ENCODE assay signal across 17 cellular contexts in the genomic region with DNA sequence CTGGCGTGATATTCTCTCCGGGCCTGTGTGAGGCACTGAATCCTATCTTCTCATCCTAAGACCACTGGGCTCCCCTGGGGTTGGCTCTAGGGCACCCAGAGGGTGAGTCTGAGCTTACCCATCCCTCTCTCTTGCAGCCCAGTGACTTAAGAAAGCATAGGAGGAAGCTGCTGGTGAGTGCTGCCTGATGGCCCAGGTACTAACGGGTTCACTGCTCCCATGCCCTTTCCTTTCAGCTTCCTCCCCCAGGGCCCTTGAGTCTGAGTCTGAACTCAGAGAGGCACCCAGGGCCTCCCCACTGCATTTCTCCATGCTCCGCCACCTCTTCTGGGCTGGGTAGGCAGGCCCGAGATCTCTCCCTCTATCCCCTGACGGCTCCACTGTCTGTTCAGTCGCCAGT. TPM values are rescaled to one million over a fixed set of nuclear protein-coding genes. Genes with fewer than 3 reads are reported as not detected.
DNase-seq lines count a peak whose midpoint lies in the region; ATAC-seq and TF ChIP-seq lines count a peak whose summit lies in the region.
"Had no signal": no experiment of that assay in that cellular context is flagged by ENCODE, and none has a peak within 500 bp of the region (broad histone marks: within the 10 kb centered on the region; RNA-seq: fewer than 3 reads in every experiment).

No MANE protein-coding gene starts in this region.

- H3K9me3 Mint-ChIP-seq in GM23338 (no peaks in the 10 kb centered on the region), nephron progenitor cell (peaks cover 3% of the 10 kb centered on the region)
- no peaks in the 10 kb centered on the region for H3K9me3 Mint-ChIP-seq in stimulated activated naive B cell treated with anti-CD40 and anti-IgM and Interleukin-4, amounts not matched to agents 10 μg/mL and 1 μg/mL and 100 μg/mL, for 72 hours
- no peaks in the 10 kb centered on the region for H3K9me3 Mint-ChIP-seq in activated CD4-positive, alpha-beta memory T cell treated with anti-CD3 and anti-CD28 coated beads for 36 hours
- H3K9me3 Mint-ChIP-seq: CD8-positive, alpha-beta T cell had no signal

- H3K36me3 ChIP-seq in GM23338 (ENCODE audit: insufficient read depth) (no peaks in the 10 kb centered on the region), upper lobe of left lung (no peaks in the 10 kb centered on the region)

- ATAC-seq in GM23338 (no peak), upper lobe of left lung (ENCODE audit: low FRiP score in 2 of 2) (no peak)
- peak; percentile 54 to 62 for ATAC-seq in stimulated activated naive B cell treated with anti-CD40 and anti-IgM and Interleukin-4, amounts not matched to agents 10 μg/mL and 1 μg/mL and 100 μg/mL, for 72 hours (replicated peaks)
- ATAC-seq: CD8-positive, alpha-beta T cell had no signal

- TF ChIP-seq CTCF in GM23338 (conservative IDR thresholded peaks at IDR 0.05; ENCODE audit: low read depth in 2 of 2) (no peak), nephron progenitor cell (IDR thresholded peaks at IDR 0.05) (no peak), upper lobe of left lung (IDR thresholded peaks at IDR 0.05) (no peak)

- no peaks in the 10 kb centered on the region for H3K9me2 ChIP-seq in GM23338 (ENCODE audit: insufficient read depth)

- H3F3A ChIP-seq in GM23338 (replicated peaks; ENCODE audit: low read depth): peaks cover 14% of the 10 kb centered on the region; the same call in 1 of the 2 replicates

- no peak for DNase-seq in GM23338 (ENCODE audit: low spot score)
- peak; percentile 38 for DNase-seq in kidney glomerular epithelial cell (lab: John Stamatoyannopoulos, UW)
- no peak for DNase-seq in nephron progenitor cell
- no peak for DNase-seq in stimulated activated naive B cell treated with anti-CD40 and anti-IgM and Interleukin-4, amounts not matched to agents 10 μg/mL and 1 μg/mL and 100 μg/mL, for 72 hours
- DNase-seq in NCI-H526 treated with DMSO at 0.1 percent for 48 hours (lab: John Stamatoyannopoulos, UW): no peak
- DNase-seq in upper lobe of left lung: no peak
- no peak for DNase-seq in activated CD4-positive, alpha-beta memory T cell treated with anti-CD3 and anti-CD28 coated beads for 36 hours
- DNase-seq: AML-193; Calu3; CD8-positive, alpha-beta T cell; DMS79 treated with DMSO at 0.1 percent for 48 hours; GF-D8; HCEC 1CT had no signal

- no peak for TF ChIP-seq POLR2A in upper lobe of left lung (IDR thresholded peaks at IDR 0.05)

- H3K4me3 Mint-ChIP-seq in GM23338 (no peak overlapping the region), nephron progenitor cell (peak overlapping the region; percentile 42)
- no peak overlapping the region for H3K4me3 Mint-ChIP-seq in stimulated activated naive B cell treated with anti-CD40 and anti-IgM and Interleukin-4, amounts not matched to agents 10 μg/mL and 1 μg/mL and 100 μg/mL, for 72 hours
- no peak overlapping the region for H3K4me3 Mint-ChIP-seq in activated CD4-positive, alpha-beta memory T cell treated with anti-CD3 and anti-CD28 coated beads for 36 hours
- H3K4me3 Mint-ChIP-seq: CD8-positive, alpha-beta T cell had no signal

- CTCF ChIA-PET in activated CD4-positive, alpha-beta memory T cell treated with anti-CD3 and anti-CD28 coated beads for 36 hours (lab: Charles Lee): interaction anchor here (4.2 to 4.4 kb wide), 2 partner anchors 16 kb away, joined by 21 to 30 read pairs; no protein-coding TSS in a partner anchor

- H3K27me3 ChIP-seq in GM23338 (ENCODE audit: insufficient read depth) (no peaks in the 10 kb centered on the region), upper lobe of left lung (no peaks in the 10 kb centered on the region)

- intact Hi-C loops in activated CD4-positive, alpha-beta memory T cell treated with anti-CD3 and anti-CD28 coated beads for 36 hours (cut with micrococcal nuclease): no loop called here

- no peaks in the 10 kb centered on the region for H3K9me3 ChIP-seq in upper lobe of left lung
- H3K9me3 ChIP-seq: A549 had no signal

- H3K27ac ChIP-seq in GM23338 (ENCODE audit: low read depth) (no peak overlapping the region), upper lobe of left lung (no peak overlapping the region)
- H3K27ac ChIP-seq: A549 had no signal

- H3K4me2 ChIP-seq in GM23338: peak overlapping the region; percentile 32; the same call in 1 of the 2 replicates
- H3K4me2 ChIP-seq: A549 had no signal

- H4K20me1 ChIP-seq in GM23338 (replicated peaks; ENCODE audit: insufficient read depth): no peaks in the 10 kb centered on the region

- H3K27ac Mint-ChIP-seq in GM23338 (no peak overlapping the region), nephron progenitor cell (peak overlapping the region; percentile 75)
- no peak overlapping the region for H3K27ac Mint-ChIP-seq in stimulated activated naive B cell treated with anti-CD40 and anti-IgM and Interleukin-4, amounts not matched to agents 10 μg/mL and 1 μg/mL and 100 μg/mL, for 72 hours
- no peak overlapping the region for H3K27ac Mint-ChIP-seq in activated CD4-positive, alpha-beta memory T cell treated with anti-CD3 and anti-CD28 coated beads for 36 hours
- H3K27ac Mint-ChIP-seq: CD8-positive, alpha-beta T cell had no signal

- H2AFZ ChIP-seq in GM23338: no peak overlapping the region

- H3K79me2 ChIP-seq in GM23338 (replicated peaks; ENCODE audit: insufficient read depth): no peaks in the 10 kb centered on the region

- TF ChIP-seq EP300 in upper lobe of left lung (IDR thresholded peaks at IDR 0.05): no peak

- H3K27me3 Mint-ChIP-seq in GM23338 (ENCODE audit: insufficient read depth, low read depth, poor library complexity) (peaks cover 3% of the 10 kb centered on the region), nephron progenitor cell (ENCODE audit: low read depth, poor library complexity) (no peaks in the 10 kb centered on the region)
- H3K27me3 Mint-ChIP-seq in stimulated activated naive B cell treated with anti-CD40 and anti-IgM and Interleukin-4, amounts not matched to agents 10 μg/mL and 1 μg/mL and 100 μg/mL, for 72 hours: peaks cover 24 to 41% of the 10 kb centered on the region in 2 donors
- peaks cover 5% of the 10 kb centered on the region for H3K27me3 Mint-ChIP-seq in activated CD4-positive, alpha-beta memory T cell treated with anti-CD3 and anti-CD28 coated beads for 36 hours

- H3K36me3 Mint-ChIP-seq in GM23338 (ENCODE audit: low read depth) (peaks cover 9% of the 10 kb centered on the region), nephron progenitor cell (ENCODE audit: low read depth) (peaks cover 54% of the 10 kb centered on the region)
- H3K36me3 Mint-ChIP-seq in stimulated activated naive B cell treated with anti-CD40 and anti-IgM and Interleukin-4, amounts not matched to agents 10 μg/mL and 1 μg/mL and 100 μg/mL, for 72 hours: no peaks in the 10 kb centered on the region
- no peaks in the 10 kb centered on the region for H3K36me3 Mint-ChIP-seq in activated CD4-positive, alpha-beta memory T cell treated with anti-CD3 and anti-CD28 coated beads for 36 hours
- H3K36me3 Mint-ChIP-seq: CD8-positive, alpha-beta T cell had no signal

- POLR2A ChIA-PET in activated CD4-positive, alpha-beta memory T cell treated with anti-CD3 and anti-CD28 coated beads for 36 hours (lab: Charles Lee): no interaction called here

- no peak overlapping the region for H3K4me3 ChIP-seq in GM23338
- H3K4me3 ChIP-seq in upper lobe of left lung: no peak overlapping the region
- H3K4me3 ChIP-seq: A549 had no signal

- peaks cover 43% of the 10 kb centered on the region for H3K4me1 ChIP-seq in GM23338 (ENCODE audit: insufficient read depth)
- H3K4me1 ChIP-seq in upper lobe of left lung: peaks cover 3 to 10% (median 4%) of the 10 kb centered on the region in 4 donors

- H3K4me1 Mint-ChIP-seq in GM23338 (peaks cover 54% of the 10 kb centered on the region), nephron progenitor cell (peaks cover 64% of the 10 kb centered on the region)
- peaks cover 8 to 16% of the 10 kb centered on the region in 2 donors for H3K4me1 Mint-ChIP-seq in stimulated activated naive B cell treated with anti-CD40 and anti-IgM and Interleukin-4, amounts not matched to agents 10 μg/mL and 1 μg/mL and 100 μg/mL, for 72 hours
- H3K4me1 Mint-ChIP-seq in activated CD4-positive, alpha-beta memory T cell treated with anti-CD3 and anti-CD28 coated beads for 36 hours (ENCODE audit: low read depth): no peaks in the 10 kb centered on the region

- 82 to 93% methylated on average over 7 of the region's 7 CpGs for WGBS in upper lobe of left lung, 2 donors

RNA-seq across cellular contexts. Expression of a gene that starts 29.7 kb away (rescaled TPM):
- total RNA-seq in GM23338 (2014; rRNA removed; shearing (Covaris generic)): 7.6 and 8.0 TPM in 2 replicates
- polyA plus RNA-seq in GM23338 (2016; fragmentation: Nextera tagmentation; extraction: Ambion mirVana): 1.3 and 2.2 TPM in 2 replicates
- total RNA-seq in upper lobe of left lung: 1 to 10 TPM in 4 of 6 donors, under 1 TPM in 2; 0.63 to 9.7 (median 1.6) TPM
- 10 to 100 TPM; 16.7 to 21.4 TPM for total RNA-seq in activated CD4-positive, alpha-beta memory T cell treated with anti-CD3 and anti-CD28 coated beads for 36 hours

RNA-seq across cellular contexts. Expression of a gene that starts 29.8 kb away (rescaled TPM):
- total RNA-seq in GM23338 (2014; rRNA removed; shearing (Covaris generic)): not detected in 2 replicates
- not detected in 2 replicates for polyA plus RNA-seq in GM23338 (2016; fragmentation: Nextera tagmentation; extraction: Ambion mirVana)
- not detected for total RNA-seq in upper lobe of left lung
- total RNA-seq in activated CD4-positive, alpha-beta memory T cell treated with anti-CD3 and anti-CD28 coated beads for 36 hours: not detected
- total RNA-seq: Calu3; CD8-positive, alpha-beta T cell; H4; HT1080 had no signal
- polyA plus RNA-seq: A549, BJ had no signal

RNA-seq across cellular contexts. Expression of a gene that starts 48.8 kb away (rescaled TPM):
- total RNA-seq in GM23338 (2014; rRNA removed; shearing (Covaris generic)): 107 and 128 TPM in 2 replicates
- 54.7 and 55.1 TPM in 2 replicates for polyA plus RNA-seq in GM23338 (2016; fragmentation: Nextera tagmentation; extraction: Ambion mirVana)
- 10 to 100 TPM; 45.4 to 71.9 (median 68.1) TPM for total RNA-seq in upper lobe of left lung
- 10 to 100 TPM; 68.1 to 76.5 TPM for total RNA-seq in activated CD4-positive, alpha-beta memory T cell treated with anti-CD3 and anti-CD28 coated beads for 36 hours

Comparison
In these comparisons a context has a peak if more than half of its experiments do, and no peak if none do; other contexts are left out.
1. ATAC-seq: peak in stimulated activated naive B cell treated with anti-CD40 and anti-IgM and Interleukin-4, amounts not matched to agents 10 μg/mL and 1 μg/mL and 100 μg/mL, for 72 hours (2 of 2); none in GM23338 (single experiment) and upper lobe of left lung (0 of 2).